ENCODE assay signal across 24 cellular contexts in the genomic region with DNA sequence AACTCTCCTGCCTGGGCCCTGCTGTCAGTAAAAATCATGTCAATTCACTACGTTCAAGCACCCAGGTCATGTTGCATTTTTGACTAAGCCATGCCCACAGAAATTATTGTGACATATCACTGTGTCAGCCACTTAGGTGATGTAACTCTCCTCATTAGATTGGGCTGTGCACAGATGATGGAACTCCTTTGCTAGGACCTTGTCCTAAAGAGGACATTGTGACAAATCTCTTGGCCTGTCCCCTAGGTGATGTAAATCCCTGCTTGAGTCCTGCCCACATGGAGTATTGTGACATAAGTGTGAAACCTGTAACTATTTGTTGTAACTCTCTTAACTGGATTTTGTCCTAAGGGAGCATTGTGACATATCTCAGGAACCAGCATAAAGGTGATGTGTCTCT.
"Had no signal": no experiment of that assay in that cellular context is flagged by ENCODE, and none has a peak within 500 bp of the region (broad histone marks: within the 10 kb centered on the region; RNA-seq: fewer than 3 reads in every experiment).

No MANE protein-coding gene starts in this region.

- DNase-seq: colonic mucosa; cortex of kidney; dermis blood vessel endothelial cell; dorsolateral prefrontal cortex; effector CD8-positive, alpha-beta T cell; effector memory CD4-positive, alpha-beta T cell; effector memory CD8-positive, alpha-beta T cell; endodermal cell; erythroblast; esophagus squamous epithelium; foreskin fibroblast; foreskin keratinocyte; foreskin melanocyte; glutamatergic neuron; head of caudate nucleus; heart left ventricle; heart right ventricle had no signal

- H3K27ac ChIP-seq: colonic mucosa, coronary artery, dorsolateral prefrontal cortex, epithelial cell of prostate, esophagus muscularis mucosa, esophagus squamous epithelium, foreskin keratinocyte, gastrocnemius medialis, gastroesophageal sphincter, heart left ventricle, heart right ventricle had no signal

- H3K27me3 Mint-ChIP-seq: dendritic cell treated with granulocyte-macrophage colony-stimulating factor and Interleukin-4, amounts not matched to agents 40 ng/mL and 50 ng/mL, for 4 days; effector memory CD8-positive, alpha-beta T cell had no signal

- H3K4me1 Mint-ChIP-seq: endodermal cell had no signal

- H3K27ac Mint-ChIP-seq: dendritic cell treated with granulocyte-macrophage colony-stimulating factor and Interleukin-4, amounts not matched to agents 40 ng/mL and 50 ng/mL, for 4 days; effector memory CD8-positive, alpha-beta T cell; endodermal cell had no signal

- H3K9me3 Mint-ChIP-seq: dendritic cell treated with granulocyte-macrophage colony-stimulating factor and Interleukin-4, amounts not matched to agents 40 ng/mL and 50 ng/mL, for 4 days; effector memory CD8-positive, alpha-beta T cell; endodermal cell had no signal

- ATAC-seq: effector memory CD8-positive, alpha-beta T cell; esophagus mucosa; foreskin keratinocyte; gastroesophageal sphincter; heart left ventricle; heart right ventricle had no signal

- H3K4me3 Mint-ChIP-seq: dendritic cell treated with granulocyte-macrophage colony-stimulating factor and Interleukin-4, amounts not matched to agents 40 ng/mL and 50 ng/mL, for 4 days; effector memory CD8-positive, alpha-beta T cell; endodermal cell had no signal
